Comparison of ENCODE assay signal across 8 cellular contexts in the genomic region with DNA sequence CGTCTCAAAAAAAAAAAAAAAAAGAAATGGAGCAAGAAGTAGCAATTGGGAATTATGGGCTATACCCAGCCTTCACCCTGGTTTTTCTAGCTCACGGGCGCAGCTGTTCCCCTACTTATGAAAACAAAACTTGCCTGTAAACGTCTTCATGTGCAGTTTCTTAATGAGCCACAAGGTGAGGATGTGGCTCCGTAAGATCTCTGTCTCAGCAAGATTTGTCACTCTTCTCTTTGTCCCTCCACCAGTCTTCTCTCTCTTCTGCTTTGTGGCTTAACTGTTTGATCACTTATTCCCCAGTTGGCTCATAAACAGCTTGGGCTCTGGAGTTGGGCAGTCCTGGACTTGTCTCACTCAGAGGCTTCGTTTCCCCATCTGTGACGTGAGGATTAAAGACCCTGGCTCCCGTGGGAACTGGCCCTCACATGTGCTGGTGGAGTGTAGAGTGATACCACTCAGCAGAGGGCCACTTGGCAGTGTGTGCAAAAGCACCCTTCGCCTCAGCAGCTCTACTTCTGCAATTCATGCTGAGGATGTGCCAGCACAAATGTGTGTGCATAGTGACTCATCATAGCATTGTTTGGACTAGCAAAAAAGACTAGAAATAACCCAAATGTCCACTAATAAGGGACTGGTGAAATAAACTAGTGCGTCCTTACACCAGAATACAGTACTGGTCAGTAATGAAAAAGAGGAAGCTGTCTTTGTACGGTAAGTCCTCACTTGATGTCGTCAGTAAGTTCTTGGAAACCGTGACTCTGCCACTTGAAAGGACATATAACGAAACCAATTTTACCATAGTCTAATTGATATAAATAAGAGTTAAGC. TPM values are rescaled to one million over a fixed set of nuclear protein-coding genes. Genes with fewer than 3 reads are reported as not detected.
DNase-seq lines count a peak whose midpoint lies in the region; ATAC-seq and TF ChIP-seq lines count a peak whose summit lies in the region.

No MANE protein-coding gene starts in this region.

- peak; percentile 96 for DNase-seq in DMS79 (lab: John Stamatoyannopoulos, UW)
- peak; percentile 95 for DNase-seq in NOMO-1 treated with DMSO at 0.1 percent for 48 hours (lab: John Stamatoyannopoulos, UW; ENCODE audit: unreplicated experiment)
- peak; percentile 33 for DNase-seq in activated naive CD8-positive, alpha-beta T cell treated with anti-CD3 and anti-CD28 coated beads for 36 hours
- peak; percentile 35 to 92 for DNase-seq in cardiac muscle cell (ENCODE audit: low read depth in 1 of 2, low spot score in 1 of 2)
- peak in 7 of 10 donors; percentile 41 to 93 (median 49) for DNase-seq in posterior cingulate gyrus
- no peak for DNase-seq in NCI-H146 (lab: John Stamatoyannopoulos, UW)

- peaks cover 2% of the 10 kb centered on the region for H3K36me3 Mint-ChIP-seq in activated naive CD8-positive, alpha-beta T cell treated with anti-CD3 and anti-CD28 coated beads for 36 hours

- no peak overlapping the region for H3K27ac ChIP-seq in cardiac muscle cell

- peak overlapping the region; percentile 37 for H3K4me3 Mint-ChIP-seq in activated naive CD8-positive, alpha-beta T cell treated with anti-CD3 and anti-CD28 coated beads for 36 hours

- H3K27me3 ChIP-seq in cardiac muscle cell, result no peaks in the 10 kb centered on the region

- no peaks in the 10 kb centered on the region for H3K9me3 ChIP-seq in cardiac muscle cell (ENCODE audit: low read depth)

- H3K27me3 Mint-ChIP-seq in activated naive CD8-positive, alpha-beta T cell treated with anti-CD3 and anti-CD28 coated beads for 36 hours, result no peaks in the 10 kb centered on the region

- no peaks in the 10 kb centered on the region for H3K4me1 ChIP-seq in cardiac muscle cell (ENCODE audit: low read depth)

- H3K4me3 ChIP-seq in cardiac muscle cell, result no peak overlapping the region

- peak overlapping the region; percentile 68 for H3K27ac Mint-ChIP-seq in activated naive CD8-positive, alpha-beta T cell treated with anti-CD3 and anti-CD28 coated beads for 36 hours

- H3K4me1 Mint-ChIP-seq in activated naive CD8-positive, alpha-beta T cell treated with anti-CD3 and anti-CD28 coated beads for 36 hours, result peaks cover 24% of the 10 kb centered on the region

- intact Hi-C loops in posterior cingulate gyrus (cut with DNase I), result loop anchor here (2.0 kb wide), 1 partner anchor 122 kb away; no protein-coding TSS in a partner anchor

- H3K9me3 Mint-ChIP-seq in activated naive CD8-positive, alpha-beta T cell treated with anti-CD3 and anti-CD28 coated beads for 36 hours, result no peaks in the 10 kb centered on the region

- TF ChIP-seq CTCF in cardiac muscle cell (IDR thresholded peaks at IDR 0.05; ENCODE audit: low read depth, low read length), result peak; percentile 57

- peak; percentile 91 for ATAC-seq in GM19395 (IDR thresholded peaks at IDR 0.05; ENCODE audit: unreplicated experiment)
- ATAC-seq in HG03378 (IDR thresholded peaks at IDR 0.05; ENCODE audit: unreplicated experiment), result peak; percentile 80

- peaks cover 5% of the 10 kb centered on the region for H3K36me3 ChIP-seq in cardiac muscle cell

RNA-seq across cellular contexts. Expression of gene CEP68, which starts 8.7 kb away (rescaled TPM):
- total RNA-seq in activated naive CD8-positive, alpha-beta T cell treated with anti-CD3 and anti-CD28 coated beads for 36 hours, result 1 to 10 TPM; 4.0 TPM
- total RNA-seq in cardiac muscle cell, result 17.2 and 28.3 TPM in 2 replicates
- polyA plus RNA-seq in cardiac muscle cell, result 17.6 and 29.4 TPM in 2 replicates
